8 cellular contexts compared by ENCODE assay signal in the genomic region with DNA sequence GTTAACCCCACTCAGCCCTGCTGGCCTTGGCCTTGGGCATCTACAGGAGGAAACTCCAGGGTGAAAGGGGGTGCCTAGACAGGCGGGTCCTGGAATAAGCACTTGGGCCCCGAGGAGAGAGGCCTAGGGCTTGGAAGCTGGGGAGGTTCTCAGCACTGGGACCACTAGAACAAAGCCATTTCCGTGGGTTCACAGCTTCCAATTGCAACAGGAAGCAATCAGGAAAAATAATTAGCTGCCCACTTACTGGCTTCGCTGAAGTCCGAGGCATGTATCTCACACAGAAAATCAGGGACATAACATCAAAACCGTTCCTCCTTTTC.
A peak's percentile ranks its signal among the peaks of the same experiment; 100 is the strongest.
DNase-seq lines count a peak whose midpoint lies in the region; ATAC-seq, FAIRE-seq and TF ChIP-seq lines count a peak whose summit lies in the region.

No MANE protein-coding gene starts in this region.

- intact Hi-C loops in activated CD4-positive, alpha-beta T cell treated with anti-CD3 and anti-CD28 coated beads for 36 hours (cut with DNase I, micrococcal nuclease): loop anchor here (5.0 to 10.0 kb wide), 3 partner anchors 41 to 328 kb away; no protein-coding TSS in a partner anchor

- ATAC-seq in activated CD4-positive, alpha-beta T cell treated with anti-CD3 and anti-CD28 coated beads for 36 hours: no peak
- no peak for ATAC-seq in activated naive CD4-positive, alpha-beta T cell treated with anti-CD3 and anti-CD28 coated beads, Interleukin-2, amount 50 U/mL, for 72 hours
- no peak for ATAC-seq in thoracic aorta (ENCODE audit: insufficient number of reproducible peaks, low FRiP score, low read depth)
- no peak for ATAC-seq in esophagus mucosa

- peak overlapping the region in 1 of 2 donors; percentile 50 for H3K27ac ChIP-seq in thoracic aorta

- H3K9me3 ChIP-seq in thoracic aorta: no peaks in the 10 kb centered on the region

- H3K4me1 Mint-ChIP-seq in activated CD4-positive, alpha-beta T cell treated with anti-CD3 and anti-CD28 coated beads for 36 hours: peaks cover 38% of the 10 kb centered on the region

- no peaks in the 10 kb centered on the region for H3K27me3 Mint-ChIP-seq in activated CD4-positive, alpha-beta T cell treated with anti-CD3 and anti-CD28 coated beads for 36 hours

- CTCF ChIA-PET in activated CD4-positive, alpha-beta T cell treated with anti-CD3 and anti-CD28 coated beads for 36 hours (lab: Charles Lee): interaction anchor here (0.9 to 1.0 kb wide), 2 partner anchors 17 to 42 kb away, joined by 3 read pairs; no protein-coding TSS in a partner anchor

- no peak for TF ChIP-seq CTCF in kidney epithelial cell (IDR thresholded peaks at IDR 0.05; ENCODE audit: insufficient read depth, low read length, poor library complexity, severe bottlenecking)
- TF ChIP-seq CTCF in thoracic aorta (IDR thresholded peaks at IDR 0.05): no peak

- no peak for DNase-seq in activated CD4-positive, alpha-beta T cell treated with anti-CD3 and anti-CD28 coated beads for 36 hours
- no peak for DNase-seq in activated CD4-positive, alpha-beta T cell treated with anti-CD3 and anti-CD28 coated beads for 4 hours
- DNase-seq in activated naive CD4-positive, alpha-beta T cell treated with anti-CD3 and anti-CD28 coated beads, Interleukin-2, amount 50 U/mL, for 72 hours (ENCODE audit: low spot score in 2 of 2): no peak
- no peak for DNase-seq in kidney epithelial cell (ENCODE audit: low read depth)
- DNase-seq in thoracic aorta (ENCODE audit: low spot score): no peak
- DNase-seq in stimulated activated CD8-positive, alpha-beta memory T cell treated with anti-CD3 and anti-CD28 coated beads, Interleukin-4, amount 100 ng/mL, for 48 hours: no peak
- no peak for DNase-seq in GM19239 (ENCODE audit: insufficient read length, low spot score)

- peaks cover 22 to 30% of the 10 kb centered on the region in 2 donors for H3K4me1 ChIP-seq in thoracic aorta (ENCODE audit: control insufficient read depth in 1 of 2, low read depth in 2 of 2)

- POLR2A ChIA-PET in activated CD4-positive, alpha-beta T cell treated with anti-CD3 and anti-CD28 coated beads for 36 hours (lab: Charles Lee): no interaction called here

- no peak overlapping the region for H3K27ac Mint-ChIP-seq in activated CD4-positive, alpha-beta T cell treated with anti-CD3 and anti-CD28 coated beads for 36 hours
- H3K27ac Mint-ChIP-seq in activated naive CD4-positive, alpha-beta T cell treated with anti-CD3 and anti-CD28 coated beads, Interleukin-2, amount 50 U/mL, for 72 hours: peak overlapping the region; percentile 74 to 75

- H3K4me3 Mint-ChIP-seq in activated CD4-positive, alpha-beta T cell treated with anti-CD3 and anti-CD28 coated beads for 36 hours: peak overlapping the region; percentile 86

- H3K36me3 Mint-ChIP-seq in activated CD4-positive, alpha-beta T cell treated with anti-CD3 and anti-CD28 coated beads for 36 hours (ENCODE audit: low read depth): no peaks in the 10 kb centered on the region
- peaks cover 0 to 11% of the 10 kb centered on the region in 2 donors for H3K36me3 Mint-ChIP-seq in activated naive CD4-positive, alpha-beta T cell treated with anti-CD3 and anti-CD28 coated beads, Interleukin-2, amount 50 U/mL, for 72 hours

- peak overlapping the region; percentile 75 for H3K4me3 ChIP-seq in kidney epithelial cell (ENCODE audit: low read depth, low read length)
- peak overlapping the region; percentile 76 for H3K4me3 ChIP-seq in thoracic aorta

- H3K36me3 ChIP-seq in kidney epithelial cell (ENCODE audit: control insufficient read depth, insufficient read depth, low read length) (no peaks in the 10 kb centered on the region), thoracic aorta (no peaks in the 10 kb centered on the region)

- H3K27me3 ChIP-seq in kidney epithelial cell (ENCODE audit: control insufficient read depth, insufficient read depth, low read length): no peaks in the 10 kb centered on the region
- no peaks in the 10 kb centered on the region for H3K27me3 ChIP-seq in thoracic aorta (replicated peaks; ENCODE audit: insufficient read depth)

- H3K9me3 Mint-ChIP-seq in activated CD4-positive, alpha-beta T cell treated with anti-CD3 and anti-CD28 coated beads for 36 hours (ENCODE audit: low read depth): no peaks in the 10 kb centered on the region
- no peaks in the 10 kb centered on the region for H3K9me3 Mint-ChIP-seq in activated naive CD4-positive, alpha-beta T cell treated with anti-CD3 and anti-CD28 coated beads, Interleukin-2, amount 50 U/mL, for 72 hours

- FAIRE-seq in GM19239 (lab: Jason Lieb, UNC): no peak
